18 cellular contexts compared by ENCODE assay signal in the genomic region with DNA sequence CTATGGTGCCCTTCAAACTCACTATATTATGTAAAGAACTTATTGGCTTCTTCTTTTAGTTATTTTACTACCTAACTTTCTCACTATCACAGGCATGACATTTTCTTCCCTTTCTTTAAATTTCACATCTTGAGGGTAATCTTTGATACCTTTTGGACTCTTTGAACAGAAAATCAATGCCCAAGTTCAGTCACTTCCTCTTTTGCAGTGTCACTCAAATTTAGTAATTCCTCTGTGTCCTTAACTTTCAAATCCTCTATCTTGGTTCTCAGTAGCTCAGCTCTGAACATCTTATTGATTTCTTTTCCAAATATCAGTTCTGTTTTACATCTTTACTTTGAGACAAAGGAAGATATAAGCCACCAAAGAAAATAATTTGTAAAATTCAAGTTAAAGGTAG. TPM values are rescaled to one million over a fixed set of nuclear protein-coding genes. Genes with fewer than 3 reads are reported as not detected.
"Had no signal": no experiment of that assay in that cellular context is flagged by ENCODE, and none has a peak within 500 bp of the region (broad histone marks: within the 10 kb centered on the region; RNA-seq: fewer than 3 reads in every experiment).

No MANE protein-coding gene starts in this region.

- FAIRE-seq: astrocyte, urothelium cell line had no signal

- DNase-seq: activated B cell treated with CpG ODN at 0.5 μM for 24 hours; activated CD4-positive, alpha-beta T cell treated with anti-CD3 and anti-CD28 coated beads for 4 hours; activated CD4-positive, alpha-beta T cell treated with anti-CD3 and anti-CD28 coated beads, Interleukin-2, amount 50 U/mL, for 48 hours; activated naive CD4-positive, alpha-beta T cell treated with Interleukin-2 at 50 U/mL for 16 hours; activated naive CD8-positive, alpha-beta T cell treated with anti-CD3 and anti-CD28 coated beads for 36 hours; activated T-cell treated with anti-CD3 and anti-CD28 coated beads, Interleukin-2, amount 50 U/mL, for 48 hours; central memory CD4-positive, alpha-beta T cell; dermis blood vessel endothelial cell; effector CD8-positive, alpha-beta T cell; foreskin keratinocyte; kidney; left lung; naive thymus-derived CD4-positive, alpha-beta T cell; sigmoid colon; stimulated activated CD4-positive, alpha-beta T cell treated with anti-CD3 and anti-CD28 coated beads, Interleukin-15, amount 100 ng/mL, for 24 hours; transverse colon had no signal

RNA-seq across cellular contexts. Expression of a gene that starts 25.5 kb away (rescaled TPM):
- polyA plus RNA-seq: naive thymus-derived CD4-positive, alpha-beta T cell had no signal
